Comparison of ENCODE assay signal across 1 cellular context in genomic region chr6:35688605-35689322, GRCh38.
A peak's percentile ranks its signal among the peaks of the same experiment; 100 is the strongest.
TF ChIP-seq lines count a peak whose summit lies in the region.

FKBP5 (minus strand) TSS chr6:35688915; CDS start chr6:35642824, 46,091 bp downstream.

TF ChIP-seq in HepG2, 621 proteins besides CTCF, POLR2A, EP300 and RAD21 (continued from another document):
- TF ChIP-seq ZNF503 (CRISPR knock-in tag; IDR thresholded peaks at IDR 0.05) (no peak), ZNF326 (CRISPR knock-in tag; IDR thresholded peaks at IDR 0.05; ENCODE audit: borderline replicate concordance) (no peak), MAFF (IDR thresholded peaks at IDR 0.05; ENCODE audit: low read depth, low read length) (no peak), ETS1 (CRISPR knock-in tag; IDR thresholded peaks at IDR 0.05) (peak; percentile 87; the same call in 1 of the 2 replicates), SNAPC4 (CRISPR knock-in tag; IDR thresholded peaks at IDR 0.05) (peak; percentile 97), ZFAT (CRISPR knock-in tag; conservative IDR thresholded peaks at IDR 0.05) (no peak), ZSCAN12 (CRISPR knock-in tag; IDR thresholded peaks at IDR 0.05) (no peak), SNAI1 (CRISPR knock-in tag; IDR thresholded peaks at IDR 0.05; ENCODE audit: borderline replicate concordance) (no peak), TCF7L2 (IDR thresholded peaks at IDR 0.05; ENCODE audit: low read depth, low read length) (no peak), HDAC1 (CRISPR knock-in tag; IDR thresholded peaks at IDR 0.05) (peak; percentile 89), BATF2 (CRISPR knock-in tag; IDR thresholded peaks at IDR 0.05) (no peak), ZNF124 (CRISPR knock-in tag; IDR thresholded peaks at IDR 0.05) (no peak; the same call in 1 of the 2 replicates), CREB1 (IDR thresholded peaks at IDR 0.05) (peak; percentile 56; the same call in 1 of the 2 replicates), CREB1 (CRISPR knock-in tag; IDR thresholded peaks at IDR 0.05) (no peak), FIP1L1 (IDR thresholded peaks at IDR 0.05; ENCODE audit: borderline replicate concordance, insufficient read depth, low read depth, low read length) (no peak), HOXA7 (CRISPR knock-in tag; IDR thresholded peaks at IDR 0.05) (no peak), MEIS1 (CRISPR knock-in tag; IDR thresholded peaks at IDR 0.05; ENCODE audit: borderline replicate concordance) (no peak), ZNF331 (CRISPR knock-in tag; IDR thresholded peaks at IDR 0.05) (no peak), ZNF724P (CRISPR knock-in tag; IDR thresholded peaks at IDR 0.05; ENCODE audit: borderline replicate concordance) (peak; percentile 6; the same call in 1 of the 2 replicates), MYNN (CRISPR knock-in tag; IDR thresholded peaks at IDR 0.05; ENCODE audit: low read depth) (no peak), ZNF747 (CRISPR knock-in tag; IDR thresholded peaks at IDR 0.05; ENCODE audit: borderline replicate concordance) (peak; percentile 49; the same call in 1 of the 2 replicates), KDM5A (IDR thresholded peaks at IDR 0.05; ENCODE audit: borderline replicate concordance, low read length) (no peak), TFAP4 (IDR thresholded peaks at IDR 0.05; ENCODE audit: borderline replicate concordance, low read depth) (no peak), HBP1 (CRISPR knock-in tag; IDR thresholded peaks at IDR 0.05; ENCODE audit: low read depth) (no peak), TBL1XR1 (IDR thresholded peaks at IDR 0.05; ENCODE audit: borderline replicate concordance, low read length, partially characterized antibody) (no peak), RBM39 (IDR thresholded peaks at IDR 0.05; ENCODE audit: low read depth, low read length, poor library complexity, severe bottlenecking) (peak; percentile 0), MATR3 (CRISPR knock-in tag; IDR thresholded peaks at IDR 0.05) (no peak), NFE2 (CRISPR knock-in tag; IDR thresholded peaks at IDR 0.05) (no peak), ZMYM2 (CRISPR knock-in tag; IDR thresholded peaks at IDR 0.05) (no peak), ZNF720 (CRISPR knock-in tag; IDR thresholded peaks at IDR 0.05) (no peak), HMGXB3 (CRISPR knock-in tag; IDR thresholded peaks at IDR 0.05; ENCODE audit: borderline replicate concordance) (peak; percentile 78), PHB2 (IDR thresholded peaks at IDR 0.05; ENCODE audit: partially characterized antibody) (no peak), ZBTB3 (CRISPR knock-in tag; IDR thresholded peaks at IDR 0.05; ENCODE audit: borderline replicate concordance, low read depth) (no peak; the same call in 1 of the 2 replicates)
